Comparison of ENCODE assay signal across 19 cellular contexts in genomic region chr12:120092531-120093335, GRCh38. TPM values are rescaled to one million over a fixed set of nuclear protein-coding genes. Genes with fewer than 3 reads are reported as not detected.
DNase-seq lines count a peak whose midpoint lies in the region; ATAC-seq and TF ChIP-seq lines count a peak whose summit lies in the region.
"Had no signal": no experiment of that assay in that cellular context is flagged by ENCODE, and none has a peak within 500 bp of the region (broad histone marks: within the 10 kb centered on the region; RNA-seq: fewer than 3 reads in every experiment).

No MANE protein-coding gene starts in this region.

- TF ChIP-seq CTCF in HEK293 (tag by site-specific recombination; IDR thresholded peaks at IDR 0.05) (no peak), glutamatergic neuron (IDR thresholded peaks at IDR 0.05; ENCODE audit: partially characterized antibody, unreplicated experiment) (no peak), osteoblast (IDR thresholded peaks at IDR 0.05; ENCODE audit: extremely low read depth, low read depth, low read length) (no peak)

- H3K9me3 Mint-ChIP-seq in activated CD4-positive, alpha-beta T cell treated with anti-CD3 and anti-CD28 coated beads for 36 hours (ENCODE audit: low read depth), result no peaks in the 10 kb centered on the region
- peaks cover 10% of the 10 kb centered on the region for H3K9me3 Mint-ChIP-seq in glutamatergic neuron (ENCODE audit: unreplicated experiment)
- H3K9me3 Mint-ChIP-seq: activated T-helper 17 cell treated with anti-CD3 and anti-CD28 coated beads, Interleukin-2, amount 50 U/mL, for 72 hours had no signal

- H3K79me2 ChIP-seq in osteoblast (ENCODE audit: insufficient read depth, low read length), result peaks cover 3% of the 10 kb centered on the region

- peaks cover 17% of the 10 kb centered on the region for H4K20me1 ChIP-seq in osteoblast (ENCODE audit: insufficient read depth, low read length)

- no peak overlapping the region for H3K4me2 ChIP-seq in osteoblast (ENCODE audit: insufficient read depth, low read length)

- H3K4me3 Mint-ChIP-seq in activated CD4-positive, alpha-beta T cell treated with anti-CD3 and anti-CD28 coated beads for 36 hours, result no peak overlapping the region
- peak overlapping the region; percentile 61 for H3K4me3 Mint-ChIP-seq in glutamatergic neuron (ENCODE audit: unreplicated experiment)
- H3K4me3 Mint-ChIP-seq: activated T-helper 17 cell treated with anti-CD3 and anti-CD28 coated beads, Interleukin-2, amount 50 U/mL, for 72 hours had no signal

- no peak for DNase-seq in activated CD4-positive, alpha-beta T cell treated with anti-CD3 and anti-CD28 coated beads for 36 hours
- DNase-seq in activated CD4-positive, alpha-beta T cell treated with anti-CD3 and anti-CD28 coated beads, Interleukin-2, amount 50 U/mL, for 1 hour, result no peak
- DNase-seq in glutamatergic neuron (no peak), osteoblast (ENCODE audit: insufficient read length, low spot score, missing footprints) (peak; percentile 89), SK-N-DZ (ENCODE audit: low spot score) (no peak), Kasumi-1 (lab: John Stamatoyannopoulos, UW) (no peak), sciatic nerve (ENCODE audit: low spot score) (no peak)
- DNase-seq: activated CD4-positive, alpha-beta T cell treated with anti-CD3 and anti-CD28 coated beads, Interleukin-2, amount 50 U/mL, for 48 hours; C1 segment of cervical spinal cord; cerebellar nuclear complex; DMS153; Karpas-422; NCI-H748 treated with DMSO at 0.1 percent for 48 hours; stimulated activated CD4-positive, alpha-beta T cell treated with anti-CD3 and anti-CD28 coated beads, Interleukin-12 subunit alpha, Interleukin-12 subunit beta, amount 100 ng/mL, for 4 hours; trophoblast cell had no signal

- CTCF ChIA-PET in activated CD4-positive, alpha-beta T cell treated with anti-CD3 and anti-CD28 coated beads for 36 hours (lab: Charles Lee), result interaction anchor here (0.6 to 0.7 kb wide), 2 partner anchors 23 to 104 kb away, joined by 3 read pairs; partner anchors contain the start of gene BICDL1
- CTCF ChIA-PET in HEK293 (lab: Yijun Ruan, JAX), result interaction anchor here (1.2 kb wide), 1 partner anchor 32 kb away, joined by 3 read pairs; no protein-coding TSS in a partner anchor

- H3K4me1 ChIP-seq in HEK293 (ENCODE audit: control insufficient read depth, insufficient read depth, low read length) (peaks cover 8% of the 10 kb centered on the region; the same call in 1 of the 2 replicates), osteoblast (ENCODE audit: insufficient read depth, low read length) (peaks cover 1% of the 10 kb centered on the region)
- H3K4me1 ChIP-seq: HAP-1 had no signal

- intact Hi-C loops in activated CD4-positive, alpha-beta T cell treated with anti-CD3 and anti-CD28 coated beads for 36 hours (cut with DNase I, micrococcal nuclease), result no loop called here
- intact Hi-C loops in sciatic nerve (cut with DNase I), result no loop called here

- no peak for ATAC-seq in activated CD4-positive, alpha-beta T cell treated with anti-CD3 and anti-CD28 coated beads for 36 hours
- no peak for ATAC-seq in sciatic nerve
- ATAC-seq: left lung had no signal

- H3K4me3 ChIP-seq in HEK293 (ENCODE audit: low read depth, low read length), result no peak overlapping the region
- no peak overlapping the region for H3K4me3 ChIP-seq in osteoblast (ENCODE audit: insufficient read depth, low read length)
- H3K4me3 ChIP-seq: HAP-1, left lung had no signal

- H3K9me3 ChIP-seq in HEK293 (ENCODE audit: control insufficient read depth, insufficient read depth, low read depth, low read length) (no peaks in the 10 kb centered on the region), osteoblast (ENCODE audit: low read depth, low read length) (no peaks in the 10 kb centered on the region)
- H3K9me3 ChIP-seq: HAP-1, left lung had no signal

- POLR2A ChIA-PET in activated CD4-positive, alpha-beta T cell treated with anti-CD3 and anti-CD28 coated beads for 36 hours (lab: Charles Lee), result interaction anchor here (0.6 to 0.8 kb wide), 3 partner anchors 19 to 184 kb away, joined by 4 to 7 read pairs (median 6); no protein-coding TSS in a partner anchor
- POLR2A ChIA-PET in HEK293 (lab: Yijun Ruan, JAX), result interaction anchor here (2.6 kb wide), 1 partner anchor 24 kb away, joined by 9 read pairs; the partner anchor contains the start of gene RAB35

- H3K36me3 Mint-ChIP-seq in activated CD4-positive, alpha-beta T cell treated with anti-CD3 and anti-CD28 coated beads for 36 hours (ENCODE audit: low read depth), result peaks cover 23% of the 10 kb centered on the region
- peaks cover 7% of the 10 kb centered on the region for H3K36me3 Mint-ChIP-seq in glutamatergic neuron (ENCODE audit: unreplicated experiment)

- H3K27ac Mint-ChIP-seq in activated CD4-positive, alpha-beta T cell treated with anti-CD3 and anti-CD28 coated beads for 36 hours, result peak overlapping the region; percentile 2
- peak overlapping the region; percentile 70 for H3K27ac Mint-ChIP-seq in glutamatergic neuron (ENCODE audit: unreplicated experiment)
- H3K27ac Mint-ChIP-seq: activated T-helper 17 cell treated with anti-CD3 and anti-CD28 coated beads, Interleukin-2, amount 50 U/mL, for 72 hours had no signal

- H3K27ac ChIP-seq in HEK293 (ENCODE audit: extremely low read depth, low read depth, low read length) (0 out of 2 replicates have a peak overlapping the region, but pooled peaks have one; percentile 24), osteoblast (ENCODE audit: low read depth, low read length) (no peak overlapping the region)
- H3K27ac ChIP-seq: left lung had no signal

- H2AFZ ChIP-seq in osteoblast (ENCODE audit: low read length), result no peak overlapping the region

- no peaks in the 10 kb centered on the region for H3K27me3 Mint-ChIP-seq in activated CD4-positive, alpha-beta T cell treated with anti-CD3 and anti-CD28 coated beads for 36 hours
- peaks cover 10% of the 10 kb centered on the region for H3K27me3 Mint-ChIP-seq in glutamatergic neuron (ENCODE audit: unreplicated experiment)
- H3K27me3 Mint-ChIP-seq: activated T-helper 17 cell treated with anti-CD3 and anti-CD28 coated beads, Interleukin-2, amount 50 U/mL, for 72 hours had no signal

- H3K27me3 ChIP-seq in osteoblast (ENCODE audit: insufficient read depth, low read length), result no peaks in the 10 kb centered on the region
- H3K27me3 ChIP-seq: left lung had no signal

- H3K36me3 ChIP-seq in HEK293 (ENCODE audit: control insufficient read depth in 2 of 2, insufficient read depth in 1 of 2, low read length in 2 of 2) (peaks cover 0 to 37% of the 10 kb centered on the region in 2 experiments; a peak in 2 of 3 replicates), osteoblast (ENCODE audit: insufficient read depth, low read length) (peaks cover 27% of the 10 kb centered on the region)

- H3K4me1 Mint-ChIP-seq in activated CD4-positive, alpha-beta T cell treated with anti-CD3 and anti-CD28 coated beads for 36 hours, result peaks cover 5% of the 10 kb centered on the region
- peaks cover 10% of the 10 kb centered on the region for H3K4me1 Mint-ChIP-seq in glutamatergic neuron (ENCODE audit: low read depth, unreplicated experiment)

TF ChIP-seq in HEK293, 187 proteins besides CTCF, POLR2A, EP300 and RAD21:
- TF ChIP-seq ZBTB1 (tag by site-specific recombination; IDR thresholded peaks at IDR 0.05), result no peak
- TF ChIP-seq ZNF223 (tag by site-specific recombination; IDR thresholded peaks at IDR 0.05), result peak; percentile 80; the same call in 1 of the 2 replicates
- TF ChIP-seq, protein P1, sequence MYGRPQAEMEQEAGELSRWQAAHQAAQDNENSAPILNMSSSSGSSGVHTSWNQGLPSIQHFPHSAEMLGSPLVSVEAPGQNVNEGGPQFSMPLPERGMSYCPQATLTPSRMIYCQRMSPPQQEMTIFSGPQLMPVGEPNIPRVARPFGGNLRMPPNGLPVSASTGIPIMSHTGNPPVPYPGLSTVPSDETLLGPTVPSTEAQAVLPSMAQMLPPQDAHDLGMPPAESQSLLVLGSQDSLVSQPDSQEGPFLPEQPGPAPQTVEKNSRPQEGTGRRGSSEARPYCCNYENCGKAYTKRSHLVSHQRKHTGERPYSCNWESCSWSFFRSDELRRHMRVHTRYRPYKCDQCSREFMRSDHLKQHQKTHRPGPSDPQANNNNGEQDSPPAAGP (tag by site-specific recombination; IDR thresholded peaks at IDR 0.05), result no peak
- no peak for TF ChIP-seq ZFHX2 (tag by site-specific recombination; conservative IDR thresholded peaks at IDR 0.05)
- TF ChIP-seq ZNF19 (tag by site-specific recombination; IDR thresholded peaks at IDR 0.05; ENCODE audit: low read depth), result no peak
- no peak for TF ChIP-seq ZNF2 (tag by site-specific recombination; IDR thresholded peaks at IDR 0.05)

RNA-seq across cellular contexts. Expression of gene RAB35, which starts 23.8 kb away (rescaled TPM):
- total RNA-seq in activated CD4-positive, alpha-beta T cell treated with anti-CD3 and anti-CD28 coated beads for 36 hours, result 10 to 100 TPM; 58.4 to 63.2 TPM
- total RNA-seq in glutamatergic neuron (ENCODE audit: unreplicated experiment) (57.2 TPM), osteoblast (25.0 and 27.4 TPM in 2 replicates), sciatic nerve (52.2 TPM)
- 48.6 and 55.3 TPM in 2 replicates for polyA plus RNA-seq in SK-N-DZ (2014; cell fraction: cytosol; rRNA removed)
- polyA plus RNA-seq in SK-N-DZ (2014; cell fraction: nucleus; rRNA removed), result 23.5 and 36.0 TPM in 2 replicates
